In genomic region chr11:112961751-112962747, GRCh38 we compare ENCODE assay signal across 8 cellular contexts. TPM values are rescaled to one million over a fixed set of nuclear protein-coding genes. Genes with fewer than 3 reads are reported as not detected.
A peak's percentile ranks its signal among the peaks of the same experiment; 100 is the strongest.
DNase-seq lines count a peak whose midpoint lies in the region; ATAC-seq and TF ChIP-seq lines count a peak whose summit lies in the region.

No MANE protein-coding gene starts in this region.

- H3K36me3 ChIP-seq in GM23338 (ENCODE audit: insufficient read depth) (no peaks in the 10 kb centered on the region), mesenchymal stem cell (ENCODE audit: control insufficient read depth in 1 of 2, insufficient read depth in 2 of 2, low read depth in 1 of 2, low read length in 2 of 2) (no peaks in the 10 kb centered on the region), thoracic aorta (no peaks in the 10 kb centered on the region)

- POLR2A ChIA-PET in AG04450 (lab: Yijun Ruan, JAX), result no interaction called here

- CTCF ChIA-PET in AG04450 (lab: Charles Lee), result no interaction called here

- DNase-seq in AG04450 (ENCODE audit: low read depth, low spot score) (no peak), GM23338 (ENCODE audit: low spot score) (peak; percentile 49), RPMI8226 (peak; percentile 60), ecto neural progenitor cell (ENCODE audit: low spot score) (peak; percentile 69), mesenchymal stem cell (peak; percentile 21), thoracic aorta (ENCODE audit: low spot score) (no peak), epidermal melanocyte (ENCODE audit: insufficient read length, low spot score) (no peak)

- under 1% methylated on average over 76 of the region's 91 CpGs for WGBS in mesenchymal stem cell

- H2BK120ac ChIP-seq in mesenchymal stem cell (ENCODE audit: low read depth, low read length), result no peak overlapping the region

- no peak overlapping the region for H3K4ac ChIP-seq in mesenchymal stem cell (ENCODE audit: low read depth in 1 of 2, low read length in 2 of 2)

- H3K18ac ChIP-seq in mesenchymal stem cell (ENCODE audit: low read depth in 1 of 2, low read length in 2 of 2), result peak overlapping the region in 1 of 2 experiments; percentile 38

- H3K4me2 ChIP-seq in GM23338, result peak overlapping the region; percentile 98
- peak overlapping the region; percentile 97 for H3K4me2 ChIP-seq in mesenchymal stem cell (ENCODE audit: low read length, poor library complexity, severe bottlenecking)

- H4K8ac ChIP-seq in mesenchymal stem cell (ENCODE audit: low read length), result no peak overlapping the region

- H3K9ac ChIP-seq in mesenchymal stem cell (ENCODE audit: low read length), result peak overlapping the region; percentile 17

- H4K20me1 ChIP-seq in GM23338 (replicated peaks; ENCODE audit: insufficient read depth), result no peaks in the 10 kb centered on the region

- H3K27me3 Mint-ChIP-seq in GM23338 (ENCODE audit: insufficient read depth, low read depth, poor library complexity), result peaks cover 29% of the 10 kb centered on the region

- H3K27ac ChIP-seq in AG04450 (ENCODE audit: low read depth, low read length) (no peak overlapping the region), GM23338 (ENCODE audit: low read depth) (no peak overlapping the region), mesenchymal stem cell (ENCODE audit: low read length, poor library complexity, severe bottlenecking) (no peak overlapping the region), thoracic aorta (peak overlapping the region; percentile 30 to 55)

- no peaks in the 10 kb centered on the region; the same call in 1 of the 2 replicates for H3K9me3 ChIP-seq in AG04450 (ENCODE audit: control insufficient read depth, insufficient read depth, low read length)
- no peaks in the 10 kb centered on the region for H3K9me3 ChIP-seq in mesenchymal stem cell (ENCODE audit: control insufficient read depth, low read length)
- no peaks in the 10 kb centered on the region for H3K9me3 ChIP-seq in thoracic aorta

- no peak overlapping the region for H2AK5ac ChIP-seq in mesenchymal stem cell (ENCODE audit: low read length, severe bottlenecking)

- H3K4me1 ChIP-seq in GM23338 (ENCODE audit: insufficient read depth) (peaks cover 15% of the 10 kb centered on the region), mesenchymal stem cell (ENCODE audit: control insufficient read depth, insufficient read depth, low read depth, low read length) (peaks cover 22% of the 10 kb centered on the region), thoracic aorta (ENCODE audit: control insufficient read depth in 1 of 2, low read depth in 2 of 2) (peaks cover 0 to 5% of the 10 kb centered on the region in 2 donors)

- H3K9me3 Mint-ChIP-seq in GM23338, result no peaks in the 10 kb centered on the region; the same call in 2 of the 3 replicates

- H2BK5ac ChIP-seq in mesenchymal stem cell (ENCODE audit: low read depth, low read length, poor library complexity, severe bottlenecking), result no peak overlapping the region

- H3K36me3 Mint-ChIP-seq in GM23338 (ENCODE audit: low read depth), result no peaks in the 10 kb centered on the region

- H3K4me1 Mint-ChIP-seq in GM23338, result peaks cover 10% of the 10 kb centered on the region

- no peaks in the 10 kb centered on the region for H3K79me2 ChIP-seq in GM23338 (replicated peaks; ENCODE audit: insufficient read depth)

- H3K27me3 ChIP-seq in AG04450 (ENCODE audit: control insufficient read depth, insufficient read depth, low read length) (peaks cover 41% of the 10 kb centered on the region), GM23338 (ENCODE audit: insufficient read depth) (peaks cover 64% of the 10 kb centered on the region), mesenchymal stem cell (ENCODE audit: control insufficient read depth in 1 of 2, insufficient read depth in 1 of 2, low read length in 2 of 2) (peaks cover 45 to 88% of the 10 kb centered on the region in 2 experiments), thoracic aorta (replicated peaks; ENCODE audit: insufficient read depth) (no peaks in the 10 kb centered on the region)

- H3K23ac ChIP-seq in mesenchymal stem cell (ENCODE audit: low read length in 2 of 2), result peak overlapping the region in 1 of 2 experiments; percentile 99

- H2BK12ac ChIP-seq in mesenchymal stem cell (ENCODE audit: low read length in 2 of 2), result peak overlapping the region in 1 of 2 experiments; percentile 10

- no peak overlapping the region for H3K27ac Mint-ChIP-seq in GM23338

- ATAC-seq in GM23338 (peak; percentile 59), thoracic aorta (ENCODE audit: insufficient number of reproducible peaks, low FRiP score, low read depth) (no peak), HG02884 (IDR thresholded peaks at IDR 0.05; ENCODE audit: unreplicated experiment) (no peak)

- no peak for TF ChIP-seq CTCF in AG04450 (IDR thresholded peaks at IDR 0.05; ENCODE audit: low read depth, low read length)
- TF ChIP-seq CTCF in GM23338 (conservative IDR thresholded peaks at IDR 0.05; ENCODE audit: low read depth in 2 of 2), result no peak
- TF ChIP-seq CTCF in thoracic aorta (IDR thresholded peaks at IDR 0.05), result no peak

- H3K9me2 ChIP-seq in GM23338 (ENCODE audit: insufficient read depth), result no peaks in the 10 kb centered on the region

- H3K4me3 ChIP-seq in AG04450 (ENCODE audit: low read depth, low read length), result peak overlapping the region; percentile 40
- peak overlapping the region; percentile 89 for H3K4me3 ChIP-seq in GM23338
- peak overlapping the region; percentile 38 to 80 for H3K4me3 ChIP-seq in mesenchymal stem cell (ENCODE audit: insufficient read depth in 1 of 2, low read depth in 1 of 2, low read length in 2 of 2)
- H3K4me3 ChIP-seq in thoracic aorta, result peak overlapping the region; percentile 89

- peak overlapping the region; percentile 96 for H2AFZ ChIP-seq in GM23338
- peak overlapping the region; percentile 88 for H2AFZ ChIP-seq in mesenchymal stem cell (ENCODE audit: low read depth, low read length)

- H2BK15ac ChIP-seq in mesenchymal stem cell (ENCODE audit: low read depth, poor library complexity, severe bottlenecking), result no peak overlapping the region

- no peaks in the 10 kb centered on the region for H3K79me1 ChIP-seq in mesenchymal stem cell (replicated peaks; ENCODE audit: low read length, poor library complexity, severe bottlenecking)

- peak overlapping the region; percentile 92 for H3K4me3 Mint-ChIP-seq in GM23338

- H3K14ac ChIP-seq in mesenchymal stem cell (ENCODE audit: low read length in 2 of 2), result peak overlapping the region in 1 of 2 experiments; percentile 76

- H4K91ac ChIP-seq in mesenchymal stem cell (ENCODE audit: low read length), result no peak overlapping the region

- no peaks in the 10 kb centered on the region for H3F3A ChIP-seq in GM23338 (replicated peaks; ENCODE audit: low read depth)

TF ChIP-seq in GM23338, 12 proteins besides CTCF, POLR2A, EP300 and RAD21:
- TF ChIP-seq EZH2phosphoT487 (IDR thresholded peaks at IDR 0.05; ENCODE audit: unreplicated experiment), result no peak
- peak; percentile 32 for TF ChIP-seq EZH2 (IDR thresholded peaks at IDR 0.05; ENCODE audit: low read depth, unreplicated experiment)
TF ChIP-seq in GM23338: peak in this region for 1.

RNA-seq across cellular contexts. Expression of gene NCAM1, which starts 0.8 kb away (rescaled TPM):
- polyA plus RNA-seq in AG04450 (2011; rRNA removed) (not detected in 2 replicates), GM23338 (2016; fragmentation: Nextera tagmentation; extraction: Ambion mirVana) (0.76 and 0.97 TPM in 2 replicates)
- polyA minus RNA-seq in AG04450 (2011; rRNA and poly(A)+ RNA removed), result 0.74 TPM in 1 of 2 replicates, not detected in the other
- 1.6 and 4.6 TPM in 2 replicates for total RNA-seq in GM23338 (2014; rRNA removed; shearing (Covaris generic))
- 14.3 TPM for polyA plus RNA-seq in mesenchymal stem cell (2013, experiment 1 of 2)
- polyA plus RNA-seq in mesenchymal stem cell (2013, experiment 2 of 2), result 13.6 TPM
- 10 to 100 TPM; 42.0 to 69.2 TPM for total RNA-seq in thoracic aorta

Comparison
In these comparisons a context has a peak if more than half of its experiments do, and no peak if none do; other contexts are left out.
1. DNase-seq: peak in GM23338 (single experiment), RPMI8226 (single experiment), ecto neural progenitor cell (single experiment) and mesenchymal stem cell (single experiment); none in AG04450 (single experiment), thoracic aorta (single experiment) and epidermal melanocyte (single experiment).
2. H3K27ac ChIP-seq: peak in thoracic aorta (2 of 2); none in AG04450 (single experiment), GM23338 (single experiment) and mesenchymal stem cell (single experiment).
3. Peak in every context shown above with its lines, with median percentiles within 50 percentile points of each other: H3K4me3 ChIP-seq.